In genomic region chr1:225425211-225425786, GRCh38 we compare ENCODE assay signal across 10 cellular contexts. TPM values are rescaled to one million over a fixed set of nuclear protein-coding genes. Genes with fewer than 3 reads are reported as not detected.
A peak's percentile ranks its signal among the peaks of the same experiment; 100 is the strongest.
DNase-seq lines count a peak whose midpoint lies in the region; FAIRE-seq and TF ChIP-seq lines count a peak whose summit lies in the region.
"Had no signal": no experiment of that assay in that cellular context is flagged by ENCODE, and none has a peak within 500 bp of the region (broad histone marks: within the 10 kb centered on the region; RNA-seq: fewer than 3 reads in every experiment).

No MANE protein-coding gene starts in this region.

- DNase-seq in NK-92 treated with Interleukin-12 subunit alpha and Interleukin-12 subunit beta, amount 100 ng/mL, for 24 hours (lab: John Stamatoyannopoulos, UW) = peak; percentile 44
- DNase-seq in NK-92 (lab: John Stamatoyannopoulos, UW; ENCODE audit: unreplicated experiment) (no peak), endothelial cell of umbilical vein (ENCODE audit: low read depth, low spot score) (no peak), spleen (no peak), tibial nerve (ENCODE audit: low spot score in 2 of 2) (no peak), small intestine (no peak), left ventricle myocardium inferior (no peak)
- DNase-seq: NCI-H2029 treated with DMSO at 0.1 percent for 48 hours had no signal

- BruUV-seq in endothelial cell of umbilical vein (replicated peaks; lab: Mats Ljungman, UMichigan) = no TSS peak

- H3K4me1 ChIP-seq in OCI-LY1 (ENCODE audit: insufficient read depth, low read length, severe bottlenecking) (peaks cover 50% of the 10 kb centered on the region), endothelial cell of umbilical vein (ENCODE audit: control insufficient read depth, extremely low read depth, insufficient read depth, low read length) (peaks cover 53% of the 10 kb centered on the region), spleen (peaks cover 17 to 86% (median 61%) of the 10 kb centered on the region in 6 donors), tibial nerve (peaks cover 0 to 44% (median 13%) of the 10 kb centered on the region in 4 donors), small intestine (ENCODE audit: control insufficient read depth in 2 of 2, insufficient read depth in 1 of 2, low read depth in 1 of 2, low read length in 1 of 2) (peaks cover 18 to 21% of the 10 kb centered on the region in 2 donors), left ventricle myocardium inferior (peaks cover 67% of the 10 kb centered on the region)

- dilution Hi-C loops in endothelial cell of umbilical vein (cut with MboI; ENCODE audit: extremely low pct_ligation_motif_present, low sequenced_read_pairs) = no loop called here

- CTCF ChIA-PET in endothelial cell of umbilical vein (lab: Charles Lee) = interaction anchor here (1.0 to 1.6 kb wide), 3 partner anchors 16 to 49 kb away, joined by 3 to 6 read pairs (median 3); no protein-coding TSS in a partner anchor

- H3K79me2 ChIP-seq in OCI-LY1 (ENCODE audit: insufficient read depth, low read length) (peaks cover 72% of the 10 kb centered on the region), endothelial cell of umbilical vein (ENCODE audit: control insufficient read depth, insufficient read depth, low read length) (peaks cover 65% of the 10 kb centered on the region)

- intact Hi-C loops in endothelial cell of umbilical vein (cut with micrococcal nuclease) (loop anchor here (5.0 kb wide), 3 partner anchors 108 to 1593 kb away; partner anchors contain the start of gene H3-3A), spleen (cut with DNase I; ENCODE audit: low total_unique reads) (no loop called here), left ventricle myocardium inferior (cut with micrococcal nuclease) (no loop called here)

- H3K9ac ChIP-seq in OCI-LY1 (ENCODE audit: low read length) = peak overlapping the region; percentile 88
- no peak overlapping the region for H3K9ac ChIP-seq in endothelial cell of umbilical vein (replicated peaks; ENCODE audit: extremely low read depth, insufficient read depth, low read length)

- POLR2A ChIA-PET in endothelial cell of umbilical vein (lab: Charles Lee) = interaction anchor here (1.0 kb wide), 1 partner anchor 574 kb away, joined by 4 read pairs; the partner anchor contains the start of gene SDE2

- no peak for TF ChIP-seq POLR2A in endothelial cell of umbilical vein (IDR thresholded peaks at IDR 0.05; ENCODE audit: low read depth, low read length)
- TF ChIP-seq POLR2A in spleen (IDR thresholded peaks at IDR 0.05) = no peak
- no peak for TF ChIP-seq POLR2A in tibial nerve (IDR thresholded peaks at IDR 0.05)

- H3K36me3 ChIP-seq in OCI-LY1 (ENCODE audit: insufficient read depth, low read length) (peaks cover 45% of the 10 kb centered on the region), endothelial cell of umbilical vein (ENCODE audit: control insufficient read depth in 2 of 2, extremely low read depth in 1 of 2, insufficient read depth in 2 of 2, low read length in 2 of 2) (peaks cover 0 to 3% of the 10 kb centered on the region in 2 experiments), spleen (peaks cover 0 to 33% (median 13%) of the 10 kb centered on the region in 6 donors), tibial nerve (peaks cover 0 to 20% (median 0%) of the 10 kb centered on the region in 3 donors), small intestine (ENCODE audit: control insufficient read depth in 2 of 2, insufficient read depth in 2 of 2, low read length in 2 of 2) (no peaks in the 10 kb centered on the region), left ventricle myocardium inferior (peaks cover 15% of the 10 kb centered on the region)

- no peaks in the 10 kb centered on the region for H3F3A ChIP-seq in OCI-LY1 (ENCODE audit: insufficient read depth, low read length)

- 25 to 39% (median 29%) methylated on average over 5 of the region's 5 CpGs for WGBS in spleen, 5 donors
- 48 to 57% methylated on average over 5 of the region's 5 CpGs for WGBS in tibial nerve, 2 donors
- WGBS in small intestine, 3 donors = 19 to 30% (median 22%) methylated on average over 5 of the region's 5 CpGs

- H3K9me3 ChIP-seq in OCI-LY1 (ENCODE audit: low read length) (no peaks in the 10 kb centered on the region), endothelial cell of umbilical vein (replicated peaks; ENCODE audit: control insufficient read depth, insufficient read depth, low read length) (no peaks in the 10 kb centered on the region), spleen (no peaks in the 10 kb centered on the region), tibial nerve (no peaks in the 10 kb centered on the region), small intestine (ENCODE audit: control insufficient read depth, low read depth) (no peaks in the 10 kb centered on the region), left ventricle myocardium inferior (replicated peaks) (no peaks in the 10 kb centered on the region)

- peak overlapping the region; percentile 63 for H3K27ac ChIP-seq in OCI-LY1 (ENCODE audit: low read depth, low read length, poor library complexity, severe bottlenecking)
- H3K27ac ChIP-seq in endothelial cell of umbilical vein (ENCODE audit: insufficient read depth, low read depth, low read length) = no peak overlapping the region
- H3K27ac ChIP-seq in spleen = peak overlapping the region in 7 of 8 donors; percentile 95 to 99 (median 96)
- H3K27ac ChIP-seq in tibial nerve = no peak overlapping the region
- H3K27ac ChIP-seq in small intestine (ENCODE audit: low read depth in 1 of 2, low read length in 1 of 2) = no peak overlapping the region
- H3K27ac ChIP-seq in left ventricle myocardium inferior (replicated peaks) = no peak overlapping the region

- H4K20me1 ChIP-seq in OCI-LY1 (ENCODE audit: insufficient read depth, low read length) (no peaks in the 10 kb centered on the region), endothelial cell of umbilical vein (replicated peaks; ENCODE audit: control insufficient read depth, extremely low read depth, insufficient read depth, low read length) (peaks cover 4% of the 10 kb centered on the region)

- no peaks in the 10 kb centered on the region for H3K9me2 ChIP-seq in OCI-LY1 (ENCODE audit: low read depth, low read length)

- TF ChIP-seq EP300 in tibial nerve (IDR thresholded peaks at IDR 0.05) = no peak

- no peaks in the 10 kb centered on the region for H3K27me3 ChIP-seq in OCI-LY1 (ENCODE audit: insufficient read depth, low read length)
- H3K27me3 ChIP-seq in endothelial cell of umbilical vein (ENCODE audit: control insufficient read depth in 2 of 2, insufficient read depth in 2 of 2, low read length in 2 of 2) = no peaks in the 10 kb centered on the region
- H3K27me3 ChIP-seq in spleen (replicated peaks in 1 of 7) = no peaks in the 10 kb centered on the region
- no peaks in the 10 kb centered on the region for H3K27me3 ChIP-seq in tibial nerve
- no peaks in the 10 kb centered on the region for H3K27me3 ChIP-seq in small intestine (ENCODE audit: control insufficient read depth in 2 of 2, insufficient read depth in 2 of 2, low read length in 2 of 2)
- no peaks in the 10 kb centered on the region for H3K27me3 ChIP-seq in left ventricle myocardium inferior (ENCODE audit: low read depth)

- H3K4me3 ChIP-seq in OCI-LY1 (ENCODE audit: low read depth, low read length, poor library complexity, severe bottlenecking) (peak overlapping the region; percentile 91), endothelial cell of umbilical vein (replicated peaks in 1 of 3; ENCODE audit: insufficient read depth in 1 of 3, low read depth in 1 of 3, low read length in 3 of 3) (peak overlapping the region in 1 of 3 experiments; percentile 68), spleen (peak overlapping the region in 5 of 8 donors; percentile 75 to 99 (median 90)), tibial nerve (no peak overlapping the region), small intestine (ENCODE audit: low read depth in 1 of 2, low read length in 2 of 2) (no peak overlapping the region), left ventricle myocardium inferior (no peak overlapping the region)

- H3K9me1 ChIP-seq in endothelial cell of umbilical vein (replicated peaks; ENCODE audit: control insufficient read depth, extremely low read depth, insufficient read depth, low read length) = no peaks in the 10 kb centered on the region

- H3K4me2 ChIP-seq in OCI-LY1 (ENCODE audit: low read length) = peak overlapping the region; percentile 96
- peak overlapping the region; percentile 91 for H3K4me2 ChIP-seq in endothelial cell of umbilical vein (ENCODE audit: insufficient read depth, low read length)

- TF ChIP-seq CTCF in OCI-LY1 (IDR thresholded peaks at IDR 0.05; ENCODE audit: low read length) (no peak), endothelial cell of umbilical vein (IDR thresholded peaks at IDR 0.05; ENCODE audit: extremely low read depth in 1 of 2, insufficient read depth in 1 of 2, low read depth in 1 of 2, low read length in 2 of 2) (no peak), spleen (IDR thresholded peaks at IDR 0.05 in 8 of 11, conservative IDR thresholded peaks at IDR 0.05 in 3 of 11) (no peak), tibial nerve (IDR thresholded peaks at IDR 0.05) (no peak), left ventricle myocardium inferior (IDR thresholded peaks at IDR 0.05; ENCODE audit: borderline replicate concordance) (no peak)

- H2AFZ ChIP-seq in OCI-LY1 (ENCODE audit: low read length) (no peak overlapping the region), endothelial cell of umbilical vein (ENCODE audit: low read depth, low read length) (no peak overlapping the region)

- FAIRE-seq in endothelial cell of umbilical vein (lab: Jason Lieb, UNC) = no peak
- FAIRE-seq in small intestine (lab: Jason Lieb, UNC) = no peak
- FAIRE-seq: A204.1 had no signal

TF ChIP-seq in endothelial cell of umbilical vein, 7 proteins besides CTCF, POLR2A, EP300 and RAD21 (continues in another document):
- TF ChIP-seq POLR2AphosphoS5 (IDR thresholded peaks at IDR 0.05; ENCODE audit: insufficient read depth, low read depth, low read length) (no peak), EZH2 (IDR thresholded peaks at IDR 0.05; ENCODE audit: borderline replicate concordance, low read depth, low read length, severe bottlenecking) (no peak), FOS (IDR thresholded peaks at IDR 0.05; ENCODE audit: borderline replicate concordance, insufficient read depth, low read length) (no peak), GATA2 (IDR thresholded peaks at IDR 0.05; ENCODE audit: insufficient read depth, insufficient read length, low read depth, low read length) (no peak)

RNA-seq across cellular contexts. Expression of gene LBR, which starts 2.5 kb away (rescaled TPM):
- total RNA-seq in endothelial cell of umbilical vein (107 and 119 TPM in 2 replicates), spleen (100 to 1,000 TPM in 1 of 7 donors, 10 to 100 TPM in 6; 83.7 to 157 (median 88.9) TPM), tibial nerve (10 to 100 TPM; 17.7 to 30.8 (median 25.1) TPM), left ventricle myocardium inferior (8.9 TPM)
- polyA plus RNA-seq in endothelial cell of umbilical vein (49.9 and 53.9 TPM in 2 replicates), spleen (10 to 100 TPM; 20.8 to 44.7 (median 29.1) TPM), small intestine (10 to 100 TPM in 1 of 3 donors, 1 to 10 TPM in 2; 7.3 to 64.9 (median 9.4) TPM)
- polyA plus RNA-seq in endothelial cell of umbilical vein (2011; cell fraction: cytosol; rRNA removed) = 31.6 and 32.5 TPM in 2 replicates
- 61.2 and 66.7 TPM in 2 replicates for polyA plus RNA-seq in endothelial cell of umbilical vein (2011; cell fraction: nucleus; rRNA removed)
- polyA plus RNA-seq in endothelial cell of umbilical vein (2012) = 28.3 and 55.2 TPM in 2 replicates
- polyA minus RNA-seq in endothelial cell of umbilical vein = 83.4 and 86.8 TPM in 2 replicates
- polyA minus RNA-seq in endothelial cell of umbilical vein (2011; cell fraction: cytosol; rRNA and poly(A)+ RNA removed) = 25.3 TPM
- polyA minus RNA-seq in endothelial cell of umbilical vein (2011; cell fraction: nucleus; rRNA and poly(A)+ RNA removed) = 53.2 and 76.4 TPM in 2 replicates

Comparison
In these comparisons a context has a peak if more than half of its experiments do, and no peak if none do; other contexts are left out.
1. H3K27ac ChIP-seq: peak in OCI-LY1 (single experiment) and spleen (7 of 8); none in endothelial cell of umbilical vein (single experiment), tibial nerve (0 of 4), small intestine (0 of 2) and left ventricle myocardium inferior (single experiment).
2. H3K4me3 ChIP-seq: peak in OCI-LY1 (single experiment) and spleen (5 of 8); none in tibial nerve (0 of 4), small intestine (0 of 2) and left ventricle myocardium inferior (single experiment).